ENCODE assay signal across 1 cellular context in genomic region chr1:208475951-208476824, GRCh38.
TF ChIP-seq lines count a peak whose summit lies in the region.

No MANE protein-coding gene starts in this region.

TF ChIP-seq in HCT116, 20 proteins besides CTCF, POLR2A, EP300 and RAD21 (continued from another document):
- TF ChIP-seq, protein P1, sequence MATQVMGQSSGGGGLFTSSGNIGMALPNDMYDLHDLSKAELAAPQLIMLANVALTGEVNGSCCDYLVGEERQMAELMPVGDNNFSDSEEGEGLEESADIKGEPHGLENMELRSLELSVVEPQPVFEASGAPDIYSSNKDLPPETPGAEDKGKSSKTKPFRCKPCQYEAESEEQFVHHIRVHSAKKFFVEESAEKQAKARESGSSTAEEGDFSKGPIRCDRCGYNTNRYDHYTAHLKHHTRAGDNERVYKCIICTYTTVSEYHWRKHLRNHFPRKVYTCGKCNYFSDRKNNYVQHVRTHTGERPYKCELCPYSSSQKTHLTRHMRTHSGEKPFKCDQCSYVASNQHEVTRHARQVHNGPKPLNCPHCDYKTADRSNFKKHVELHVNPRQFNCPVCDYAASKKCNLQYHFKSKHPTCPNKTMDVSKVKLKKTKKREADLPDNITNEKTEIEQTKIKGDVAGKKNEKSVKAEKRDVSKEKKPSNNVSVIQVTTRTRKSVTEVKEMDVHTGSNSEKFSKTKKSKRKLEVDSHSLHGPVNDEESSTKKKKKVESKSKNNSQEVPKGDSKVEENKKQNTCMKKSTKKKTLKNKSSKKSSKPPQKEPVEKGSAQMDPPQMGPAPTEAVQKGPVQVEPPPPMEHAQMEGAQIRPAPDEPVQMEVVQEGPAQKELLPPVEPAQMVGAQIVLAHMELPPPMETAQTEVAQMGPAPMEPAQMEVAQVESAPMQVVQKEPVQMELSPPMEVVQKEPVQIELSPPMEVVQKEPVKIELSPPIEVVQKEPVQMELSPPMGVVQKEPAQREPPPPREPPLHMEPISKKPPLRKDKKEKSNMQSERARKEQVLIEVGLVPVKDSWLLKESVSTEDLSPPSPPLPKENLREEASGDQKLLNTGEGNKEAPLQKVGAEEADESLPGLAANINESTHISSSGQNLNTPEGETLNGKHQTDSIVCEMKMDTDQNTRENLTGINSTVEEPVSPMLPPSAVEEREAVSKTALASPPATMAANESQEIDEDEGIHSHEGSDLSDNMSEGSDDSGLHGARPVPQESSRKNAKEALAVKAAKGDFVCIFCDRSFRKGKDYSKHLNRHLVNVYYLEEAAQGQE (IDR thresholded peaks at IDR 0.05; ENCODE audit: low read depth), result no peak
- TF ChIP-seq SRF (IDR thresholded peaks at IDR 0.05; ENCODE audit: low read depth) (no peak), CEBPB (IDR thresholded peaks at IDR 0.05; ENCODE audit: low read depth) (no peak), EGR1 (IDR thresholded peaks at IDR 0.05; ENCODE audit: low read depth) (no peak), JUND (IDR thresholded peaks at IDR 0.05) (no peak), TCF7L2 (IDR thresholded peaks at IDR 0.05; ENCODE audit: borderline replicate concordance, extremely low read depth, insufficient read depth, insufficient read length) (no peak), YY1 (IDR thresholded peaks at IDR 0.05; ENCODE audit: extremely low read depth, insufficient replicate concordance, low read depth, low read length) (no peak), CBX3 (IDR thresholded peaks at IDR 0.05; ENCODE audit: low read depth) (no peak), ZNF274 (IDR thresholded peaks at IDR 0.05; ENCODE audit: low read depth, low read length) (no peak)
